Comparison of ENCODE assay signal across 11 cellular contexts in the genomic region with DNA sequence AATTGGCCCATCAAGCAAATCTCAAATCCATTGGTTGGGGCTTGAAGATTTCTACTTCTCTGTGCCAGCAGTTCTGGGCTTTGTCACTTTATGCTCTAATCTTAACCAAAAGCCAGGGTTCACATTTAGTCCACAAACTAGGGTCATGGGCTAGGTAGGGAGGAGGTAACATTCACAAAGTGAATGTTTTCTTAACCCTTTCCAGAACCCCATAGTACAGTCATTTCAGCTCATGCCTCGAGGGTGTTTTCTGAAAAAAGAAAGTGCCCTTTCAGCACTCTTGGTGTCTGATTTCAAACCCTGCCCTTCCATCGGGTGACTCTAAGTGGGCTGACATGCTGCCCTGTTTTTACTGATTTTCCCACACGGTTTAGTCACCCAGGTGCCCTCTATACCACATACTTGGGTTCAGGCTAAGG. TPM values are rescaled to one million over a fixed set of nuclear protein-coding genes. Genes with fewer than 3 reads are reported as not detected.
A peak's percentile ranks its signal among the peaks of the same experiment; 100 is the strongest.
DNase-seq lines count a peak whose midpoint lies in the region; ATAC-seq and TF ChIP-seq lines count a peak whose summit lies in the region.
"Had no signal": no experiment of that assay in that cellular context is flagged by ENCODE, and none has a peak within 500 bp of the region (broad histone marks: within the 10 kb centered on the region; RNA-seq: fewer than 3 reads in every experiment).

No MANE protein-coding gene starts in this region.

- H3K36me3 Mint-ChIP-seq in activated T-helper 2 cell treated with anti-CD3 and anti-CD28 coated beads, Interferon-gamma antibody, Interleukin-2, Interleukin-4, amounts not matched to agents 10 μg/mL and 5 μg/mL and 100 μg/mL, durations not matched to agents 14 hours and 24 hours and 36 hours (ENCODE audit: low read depth): peaks cover 22% of the 10 kb centered on the region
- H3K36me3 Mint-ChIP-seq in stimulated activated naive CD8-positive, alpha-beta T cell treated with anti-CD3 and anti-CD28 coated beads, Interleukin-15, Interleukin-2, amounts not matched to agents 100 ng/mL and 50 ng/mL, for 24 hours (ENCODE audit: low read depth): peaks cover 11% of the 10 kb centered on the region

- peaks cover 80% of the 10 kb centered on the region for H3K4me1 Mint-ChIP-seq in activated T-helper 2 cell treated with anti-CD3 and anti-CD28 coated beads, Interferon-gamma antibody, Interleukin-2, Interleukin-4, amounts not matched to agents 10 μg/mL and 5 μg/mL and 100 μg/mL, durations not matched to agents 14 hours and 24 hours and 36 hours (ENCODE audit: low read depth)
- H3K4me1 Mint-ChIP-seq in stimulated activated naive CD8-positive, alpha-beta T cell treated with anti-CD3 and anti-CD28 coated beads, Interleukin-15, Interleukin-2, amounts not matched to agents 100 ng/mL and 50 ng/mL, for 24 hours (ENCODE audit: low read depth): peaks cover 96% of the 10 kb centered on the region

- no peak overlapping the region for H3K4me3 ChIP-seq in uterus
- H3K4me3 ChIP-seq: testis had no signal

- intact Hi-C loops in activated T-helper 2 cell treated with anti-CD3 and anti-CD28 coated beads, Interferon-gamma antibody, Interleukin-2, Interleukin-4, amounts not matched to agents 10 μg/mL and 5 μg/mL and 100 μg/mL, durations not matched to agents 14 hours and 24 hours and 36 hours (cut with micrococcal nuclease): loop anchor here (1.0 to 10.0 kb wide), 8 partner anchors 38 to 1392 kb away; a partner anchor contains a TSS
- intact Hi-C loops in uterus (cut with DNase I; ENCODE audit: low total_unique reads): no loop called here

- no peak for TF ChIP-seq POLR2A in uterus (IDR thresholded peaks at IDR 0.05)

- no peaks in the 10 kb centered on the region for H3K4me1 ChIP-seq in uterus
- H3K4me1 ChIP-seq: testis had no signal

- H3K27me3 ChIP-seq in uterus: no peaks in the 10 kb centered on the region
- H3K27me3 ChIP-seq: testis had no signal

- no peaks in the 10 kb centered on the region for H3K9me3 Mint-ChIP-seq in activated T-helper 2 cell treated with anti-CD3 and anti-CD28 coated beads, Interferon-gamma antibody, Interleukin-2, Interleukin-4, amounts not matched to agents 10 μg/mL and 5 μg/mL and 100 μg/mL, durations not matched to agents 14 hours and 24 hours and 36 hours
- H3K9me3 Mint-ChIP-seq in stimulated activated naive CD8-positive, alpha-beta T cell treated with anti-CD3 and anti-CD28 coated beads, Interleukin-15, Interleukin-2, amounts not matched to agents 100 ng/mL and 50 ng/mL, for 24 hours: peaks cover 4% of the 10 kb centered on the region

- TF ChIP-seq CTCF in uterus (IDR thresholded peaks at IDR 0.05): no peak

- peak overlapping the region; percentile 60 for H3K4me3 Mint-ChIP-seq in activated T-helper 2 cell treated with anti-CD3 and anti-CD28 coated beads, Interferon-gamma antibody, Interleukin-2, Interleukin-4, amounts not matched to agents 10 μg/mL and 5 μg/mL and 100 μg/mL, durations not matched to agents 14 hours and 24 hours and 36 hours (ENCODE audit: low read depth)
- peak overlapping the region; percentile 88 for H3K4me3 Mint-ChIP-seq in stimulated activated naive CD8-positive, alpha-beta T cell treated with anti-CD3 and anti-CD28 coated beads, Interleukin-15, Interleukin-2, amounts not matched to agents 100 ng/mL and 50 ng/mL, for 24 hours

- H3K27ac ChIP-seq in uterus: no peak overlapping the region
- H3K27ac ChIP-seq: testis had no signal

- DNase-seq in stimulated activated CD4-positive, alpha-beta T cell treated with anti-CD3 and anti-CD28 coated beads, Interleukin-15, amount 100 ng/mL, for 24 hours: peak; percentile 58
- DNase-seq in stimulated activated CD4-positive, alpha-beta T cell treated with anti-CD3 and anti-CD28 coated beads, Interleukin-12 subunit alpha, Interleukin-12 subunit beta, amount 100 ng/mL, for 4 hours: no peak
- no peak for DNase-seq in activated T-helper 2 cell treated with anti-CD3 and anti-CD28 coated beads, Interferon-gamma antibody, Interleukin-2, Interleukin-4, amounts not matched to agents 10 μg/mL and 5 μg/mL and 100 μg/mL, durations not matched to agents 14 hours and 24 hours and 36 hours (ENCODE audit: low spot score)
- DNase-seq in amygdala (lab: John Stamatoyannopoulos, UW) (no peak), uterus (no peak)
- DNase-seq: left colon, testis had no signal

- no peaks in the 10 kb centered on the region for H3K27me3 Mint-ChIP-seq in activated T-helper 2 cell treated with anti-CD3 and anti-CD28 coated beads, Interferon-gamma antibody, Interleukin-2, Interleukin-4, amounts not matched to agents 10 μg/mL and 5 μg/mL and 100 μg/mL, durations not matched to agents 14 hours and 24 hours and 36 hours (ENCODE audit: low read depth)
- no peaks in the 10 kb centered on the region for H3K27me3 Mint-ChIP-seq in stimulated activated naive CD8-positive, alpha-beta T cell treated with anti-CD3 and anti-CD28 coated beads, Interleukin-15, Interleukin-2, amounts not matched to agents 100 ng/mL and 50 ng/mL, for 24 hours

- ATAC-seq in HG03520 (IDR thresholded peaks at IDR 0.05; ENCODE audit: unreplicated experiment): peak; percentile 30
- ATAC-seq in HG02759 (IDR thresholded peaks at IDR 0.05; ENCODE audit: unreplicated experiment): no peak
- ATAC-seq: left colon had no signal

- H3K9me3 ChIP-seq in uterus: no peaks in the 10 kb centered on the region
- H3K9me3 ChIP-seq: testis had no signal

- H3K27ac Mint-ChIP-seq in activated T-helper 2 cell treated with anti-CD3 and anti-CD28 coated beads, Interferon-gamma antibody, Interleukin-2, Interleukin-4, amounts not matched to agents 10 μg/mL and 5 μg/mL and 100 μg/mL, durations not matched to agents 14 hours and 24 hours and 36 hours: peak overlapping the region; percentile 98
- peak overlapping the region; percentile 98 for H3K27ac Mint-ChIP-seq in stimulated activated naive CD8-positive, alpha-beta T cell treated with anti-CD3 and anti-CD28 coated beads, Interleukin-15, Interleukin-2, amounts not matched to agents 100 ng/mL and 50 ng/mL, for 24 hours

- no peaks in the 10 kb centered on the region for H3K36me3 ChIP-seq in uterus

RNA-seq across cellular contexts. Expression of a gene that starts 2.6 kb away (rescaled TPM):
- 35.2 and 37.2 TPM in 2 replicates for total RNA-seq in activated T-helper 2 cell treated with anti-CD3 and anti-CD28 coated beads, Interferon-gamma antibody, Interleukin-2, Interleukin-4, amounts not matched to agents 10 μg/mL and 5 μg/mL and 100 μg/mL, durations not matched to agents 14 hours and 24 hours and 36 hours
- 1 to 10 TPM in 2 of 4 donors, under 1 TPM in 1, not detected in 1; under 0.01 to 2.9 (median 2.6) TPM for total RNA-seq in uterus
- total RNA-seq: dermis microvascular lymphatic vessel endothelial cell had no signal
